ENCODE assay signal across 16 cellular contexts in the genomic region with DNA sequence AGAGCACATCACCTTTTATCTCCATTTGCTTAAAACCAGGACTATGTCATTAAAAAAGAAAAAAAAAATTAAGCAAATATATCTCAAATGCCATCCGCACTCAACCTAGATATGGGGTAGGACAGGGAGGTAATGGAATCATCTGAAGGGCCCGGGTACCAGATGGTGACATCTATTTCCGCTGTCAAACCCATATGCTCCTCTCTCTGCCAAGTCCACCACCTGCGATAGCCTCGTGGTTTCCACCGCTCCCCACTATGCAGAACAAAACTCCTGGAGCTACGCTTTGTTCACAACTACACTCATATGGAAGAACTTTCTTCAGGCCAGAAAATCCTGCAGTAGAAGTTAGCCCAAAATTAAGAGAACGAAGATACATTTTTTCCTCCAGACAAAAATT. TPM values are rescaled to one million over a fixed set of nuclear protein-coding genes. Genes with fewer than 3 reads are reported as not detected.
A peak's percentile ranks its signal among the peaks of the same experiment; 100 is the strongest.
DNase-seq lines count a peak whose midpoint lies in the region; TF ChIP-seq lines count a peak whose summit lies in the region.
"Had no signal": no experiment of that assay in that cellular context is flagged by ENCODE, and none has a peak within 500 bp of the region (broad histone marks: within the 10 kb centered on the region; RNA-seq: fewer than 3 reads in every experiment).

No MANE protein-coding gene starts in this region.

- H3K27ac ChIP-seq in caudate nucleus (ENCODE audit: low read depth, low read length) (peak overlapping the region; percentile 4), layer of hippocampus (ENCODE audit: low read depth, low read length) (peak overlapping the region; percentile 63)

- in situ Hi-C loops in G401 (cut with HindIII; ENCODE audit: low sequenced_read_pairs): no loop called here

- no peaks in the 10 kb centered on the region for H3K27me3 ChIP-seq in layer of hippocampus (ENCODE audit: control insufficient read depth, insufficient read depth, low read length)

- H3K9me3 Mint-ChIP-seq in HFFc6: no peaks in the 10 kb centered on the region
- H3K9me3 Mint-ChIP-seq: H9 had no signal

- H3K27ac Mint-ChIP-seq in HFFc6: no peak overlapping the region
- H3K27ac Mint-ChIP-seq: CD4-positive, CD25-positive, alpha-beta regulatory T cell had no signal

- no peak overlapping the region for H3K4me3 Mint-ChIP-seq in HFFc6
- H3K4me3 Mint-ChIP-seq: CD4-positive, CD25-positive, alpha-beta regulatory T cell had no signal

- H3K27me3 Mint-ChIP-seq in HFFc6 (ENCODE audit: insufficient read depth): peaks cover 11% of the 10 kb centered on the region

- H3K4me1 Mint-ChIP-seq in HFFc6 (ENCODE audit: low read depth): no peaks in the 10 kb centered on the region
- H3K4me1 Mint-ChIP-seq: CD4-positive, CD25-positive, alpha-beta regulatory T cell had no signal

- no peaks in the 10 kb centered on the region for H3K36me3 Mint-ChIP-seq in HFFc6 (ENCODE audit: low read depth)
- H3K36me3 Mint-ChIP-seq: CD4-positive, CD25-positive, alpha-beta regulatory T cell had no signal

- no peak for TF ChIP-seq CTCF in HFFc6 (IDR thresholded peaks at IDR 0.05)

- DNase-seq in G401 (ENCODE audit: low spot score): peak; percentile 93
- peak; percentile 64 to 76 for DNase-seq in NCI-H524 (lab: John Stamatoyannopoulos, UW)
- peak in 1 of 61 donors; percentile 81 for DNase-seq in caudate nucleus (lab: John Stamatoyannopoulos, UW)
- no peak for DNase-seq in HFFc6
- DNase-seq in AML-193 (lab: John Stamatoyannopoulos, UW): no peak
- no peak for DNase-seq in NCI-H1417 (lab: John Stamatoyannopoulos, UW)
- DNase-seq: CD4-positive, CD25-positive, alpha-beta regulatory T cell; DMS79 treated with DMSO at 0.1 percent for 48 hours; H9; MM.1S; NCI-H1048; NCI-H1436; NCI-H2029; NCI-H526 treated with DMSO at 0.1 percent for 48 hours; NK-92 treated with Interleukin-12 subunit alpha and Interleukin-12 subunit beta, amount 100 ng/mL, for 24 hours had no signal

RNA-seq across cellular contexts. Expression of gene FEZ1, which starts 31.4 kb away (rescaled TPM):
- total RNA-seq in G401 (2014; rRNA removed; shearing (Covaris generic)): 7.1 and 12.4 TPM in 2 replicates
- total RNA-seq in HFFc6 (2021; fragmentation: NEBNext Ultra II Directional; extraction: Animal tissue kit (Norgen Biotek cat#: 25700)): 10 to 100 TPM in 3 of 6 experiments, 1 to 10 TPM in 3; 9.2 to 11.3 (median 10.0) TPM

Comparison
In these comparisons a context has a peak if more than half of its experiments do, and no peak if none do; other contexts are left out.
1. DNase-seq: peak in G401 (single experiment) and NCI-H524 (2 of 2); none in HFFc6 (single experiment), AML-193 (0 of 2) and NCI-H1417 (0 of 3).